In genomic region chr20:53916173-53916512, GRCh38 we compare ENCODE assay signal across 8 cellular contexts.
DNase-seq lines count a peak whose midpoint lies in the region; ATAC-seq, FAIRE-seq and TF ChIP-seq lines count a peak whose summit lies in the region.

No MANE protein-coding gene starts in this region.

- no peaks in the 10 kb centered on the region for H3K9me3 ChIP-seq in CD8-positive, alpha-beta T cell (ENCODE audit: low read length)
- no peaks in the 10 kb centered on the region for H3K9me3 ChIP-seq in Panc1 (ENCODE audit: control insufficient read depth, insufficient read depth, low read depth, low read length)

- POLR2A ChIA-PET in CD8-positive, alpha-beta T cell (lab: Charles Lee): interaction anchor here (0.8 to 2.6 kb wide), 11 partner anchors 17 to 335 kb away, joined by 3 to 28 read pairs (median 6); no protein-coding TSS in a partner anchor
- POLR2A ChIA-PET in Panc1 (lab: Charles Lee): interaction anchor here (0.6 to 1.4 kb wide), 10 partner anchors 22 to 513 kb away, joined by 3 to 9 read pairs (median 5); no protein-coding TSS in a partner anchor

- peak overlapping the region; percentile 94 for H3K4me3 Mint-ChIP-seq in CD8-positive, alpha-beta T cell
- peak overlapping the region; percentile 95 for H3K4me3 Mint-ChIP-seq in osteocyte (ENCODE audit: unreplicated experiment)

- in situ Hi-C loops in Panc1 (cut with HindIII; ENCODE audit: low pct_unique_long_range_greater_than_20kb, low sequenced_read_pairs): no loop called here

- intact Hi-C loops in CD8-positive, alpha-beta T cell (cut with DNase I, micrococcal nuclease): loop anchor here (2.0 to 10.0 kb wide), 7 partner anchors 21 to 501 kb away; no protein-coding TSS in a partner anchor
- intact Hi-C loops in Panc1 (cut with micrococcal nuclease; ENCODE audit: unreplicated experiment): loop anchor here (2.0 to 10.0 kb wide), 4 partner anchors 25 to 321 kb away; partner anchors contain the start of gene ZNF217

- no peak for TF ChIP-seq POLR2A in GM12892 (IDR thresholded peaks at IDR 0.05; ENCODE audit: low read depth, low read length)

- DNase-seq in CD8-positive, alpha-beta T cell: no peak
- DNase-seq in Panc1 (ENCODE audit: low read depth, low spot score): no peak
- no peak for DNase-seq in epithelial cell of proximal tubule (ENCODE audit: low read depth)
- DNase-seq in osteocyte (ENCODE audit: extremely low spot score, unreplicated experiment): no peak
- DNase-seq in NCI-H146 treated with DMSO at 0.1 percent for 48 hours (lab: John Stamatoyannopoulos, UW; ENCODE audit: unreplicated experiment): no peak
- DNase-seq in GM12892 (ENCODE audit: insufficient read length): no peak
- DNase-seq in UCSD-AML1 (lab: John Stamatoyannopoulos, UW; ENCODE audit: unreplicated experiment): no peak

- H3K27me3 ChIP-seq in CD8-positive, alpha-beta T cell (ENCODE audit: insufficient read depth, low read length): no peaks in the 10 kb centered on the region
- H3K27me3 ChIP-seq in Panc1 (ENCODE audit: control insufficient read depth, insufficient read depth, low read length): no peaks in the 10 kb centered on the region

- H3K4me1 ChIP-seq in CD8-positive, alpha-beta T cell (ENCODE audit: insufficient read depth, low read length): peaks cover 21% of the 10 kb centered on the region
- H3K4me1 ChIP-seq in Panc1 (ENCODE audit: control insufficient read depth, insufficient read depth, low read length): peaks cover 60% of the 10 kb centered on the region

- CTCF ChIA-PET in CD8-positive, alpha-beta T cell (lab: Charles Lee): interaction anchor here (0.7 to 6.0 kb wide), 50 partner anchors 9 to 353 kb away, joined by 3 to 107 read pairs (median 5); no protein-coding TSS in a partner anchor
- CTCF ChIA-PET in Panc1 (lab: Charles Lee): interaction anchor here (0.7 to 2.3 kb wide), 6 partner anchors 10 to 129 kb away, joined by 3 to 6 read pairs (median 5); no protein-coding TSS in a partner anchor

- no peak for TF ChIP-seq CTCF in CD8-positive, alpha-beta T cell (IDR thresholded peaks at IDR 0.05)
- TF ChIP-seq CTCF in Panc1 (IDR thresholded peaks at IDR 0.05) (no peak), epithelial cell of proximal tubule (conservative IDR thresholded peaks at IDR 0.05; ENCODE audit: low read depth, low read length) (no peak), osteocyte (IDR thresholded peaks at IDR 0.05) (no peak)

- peak overlapping the region; percentile 81 for H3K4me3 ChIP-seq in CD8-positive, alpha-beta T cell (ENCODE audit: low read depth, low read length)
- peak overlapping the region in 1 of 2 experiments; percentile 28; a peak in 2 of 4 replicates for H3K4me3 ChIP-seq in Panc1 (ENCODE audit: low read depth in 2 of 2, low read length in 2 of 2)
- peak overlapping the region; percentile 66 for H3K4me3 ChIP-seq in epithelial cell of proximal tubule (ENCODE audit: low read depth, low read length)

- no peaks in the 10 kb centered on the region for H3K36me3 Mint-ChIP-seq in CD8-positive, alpha-beta T cell
- no peaks in the 10 kb centered on the region for H3K36me3 Mint-ChIP-seq in osteocyte (ENCODE audit: unreplicated experiment)

- no TSS peak for BruUV-seq in Panc1 (replicated peaks; lab: Mats Ljungman, UMichigan)

- no peaks in the 10 kb centered on the region for H3K36me3 ChIP-seq in CD8-positive, alpha-beta T cell (ENCODE audit: insufficient read depth, low read length)
- no peaks in the 10 kb centered on the region for H3K36me3 ChIP-seq in Panc1 (ENCODE audit: control insufficient read depth, insufficient read depth, low read length)

- H3K27ac ChIP-seq in CD8-positive, alpha-beta T cell (ENCODE audit: low read depth, low read length): no peak overlapping the region
- peak overlapping the region; percentile 100 for H3K27ac ChIP-seq in Panc1 (ENCODE audit: low read length)

- H3K4me1 Mint-ChIP-seq in CD8-positive, alpha-beta T cell (ENCODE audit: low read depth): peaks cover 26% of the 10 kb centered on the region
- peaks cover 40% of the 10 kb centered on the region for H3K4me1 Mint-ChIP-seq in osteocyte (ENCODE audit: unreplicated experiment)

- H3K9me3 Mint-ChIP-seq in CD8-positive, alpha-beta T cell: no peaks in the 10 kb centered on the region
- no peaks in the 10 kb centered on the region for H3K9me3 Mint-ChIP-seq in osteocyte (ENCODE audit: unreplicated experiment)

- peak overlapping the region; percentile 92 for H3K27ac Mint-ChIP-seq in CD8-positive, alpha-beta T cell
- H3K27ac Mint-ChIP-seq in osteocyte (ENCODE audit: unreplicated experiment): peak overlapping the region; percentile 98

- FAIRE-seq in GM12892 (lab: Jason Lieb, UNC): no peak

- ATAC-seq in CD8-positive, alpha-beta T cell: peak; percentile 8
- ATAC-seq in Panc1 (peak; percentile 26), HG03342 (IDR thresholded peaks at IDR 0.05; ENCODE audit: unreplicated experiment) (no peak)

- H3K27me3 Mint-ChIP-seq in CD8-positive, alpha-beta T cell (ENCODE audit: low read depth): no peaks in the 10 kb centered on the region
- no peaks in the 10 kb centered on the region for H3K27me3 Mint-ChIP-seq in osteocyte (ENCODE audit: unreplicated experiment)
